ENCODE assay signal across 10 cellular contexts in the genomic region with DNA sequence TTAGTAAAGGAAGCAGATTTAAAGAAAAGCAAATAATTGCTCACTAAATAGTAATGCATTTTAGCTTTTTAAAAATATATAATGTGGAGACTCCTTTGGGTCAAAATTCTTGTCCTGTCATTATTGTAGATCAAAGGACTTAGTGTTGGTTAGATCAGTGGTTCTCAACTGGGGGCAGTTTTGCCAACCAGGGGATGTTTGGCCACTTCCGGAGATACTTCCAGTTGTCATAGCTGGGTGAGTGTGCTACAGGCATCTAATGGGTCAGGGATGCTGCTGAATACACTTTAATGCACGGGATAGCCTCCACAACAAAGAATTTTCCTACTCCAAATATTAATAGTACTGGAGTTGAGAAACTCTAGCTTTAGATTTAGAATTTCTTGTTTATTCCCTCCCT.
DNase-seq lines count a peak whose midpoint lies in the region; ATAC-seq, FAIRE-seq and TF ChIP-seq lines count a peak whose summit lies in the region.
"Had no signal": no experiment of that assay in that cellular context is flagged by ENCODE, and none has a peak within 500 bp of the region (broad histone marks: within the 10 kb centered on the region; RNA-seq: fewer than 3 reads in every experiment).

No MANE protein-coding gene starts in this region.

- no peaks in the 10 kb centered on the region for H3K36me3 ChIP-seq in pancreas
- peaks cover 4% of the 10 kb centered on the region for H3K36me3 ChIP-seq in brain microvascular endothelial cell (replicated peaks)

- peak overlapping the region; percentile 58 for H3K4me3 ChIP-seq in coronary artery
- H3K4me3 ChIP-seq in pancreas: peak overlapping the region in 3 of 4 donors; percentile 5 to 42 (median 29)
- no peak overlapping the region for H3K4me3 ChIP-seq in brain microvascular endothelial cell (ENCODE audit: low read depth, low read length)

- peak; percentile 1 for ATAC-seq in GM18511 (IDR thresholded peaks at IDR 0.05; ENCODE audit: unreplicated experiment)
- peak; percentile 9 for ATAC-seq in HG03045 (IDR thresholded peaks at IDR 0.05; ENCODE audit: unreplicated experiment)
- ATAC-seq in pancreas: no peak
- no peak for ATAC-seq in HG03378 (IDR thresholded peaks at IDR 0.05; ENCODE audit: unreplicated experiment)

- peaks cover 16 to 27% (median 25%) of the 10 kb centered on the region in 3 donors for H3K4me1 ChIP-seq in pancreas

- WGBS in pancreas, 2 donors: 41 to 56% methylated on average over 2 of the region's 2 CpGs

- H3K9me3 ChIP-seq in pancreas: peaks cover 0 to 3% (median 0%) of the 10 kb centered on the region in 4 donors

- no peak for FAIRE-seq in pancreas (lab: Jason Lieb, UNC)
- no peak for FAIRE-seq in D721Med (lab: Jason Lieb, UNC)

- H3K27ac ChIP-seq in coronary artery: peak overlapping the region; percentile 66 to 69
- peak overlapping the region in 3 of 4 donors; percentile 30 to 89 (median 85) for H3K27ac ChIP-seq in pancreas
- no peak overlapping the region for H3K27ac ChIP-seq in brain microvascular endothelial cell

- intact Hi-C loops in pancreas (cut with DNase I): no loop called here

- no peaks in the 10 kb centered on the region for H3K27me3 ChIP-seq in pancreas
- H3K27me3 ChIP-seq in brain microvascular endothelial cell (replicated peaks): no peaks in the 10 kb centered on the region

- DNase-seq in coronary artery (ENCODE audit: low spot score) (no peak), pancreas (no peak), brain microvascular endothelial cell (no peak), inferior parietal cortex (ENCODE audit: extremely low spot score) (no peak), D721Med (ENCODE audit: insufficient read length, low spot score) (no peak)
- DNase-seq: GF-D8, NCI-H1930 had no signal

- TF ChIP-seq CTCF in coronary artery (IDR thresholded peaks at IDR 0.05) (no peak), pancreas (IDR thresholded peaks at IDR 0.05) (no peak), brain microvascular endothelial cell (IDR thresholded peaks at IDR 0.05; ENCODE audit: low read depth, low read length, missing control alignments) (no peak), D721Med (IDR thresholded peaks at IDR 0.05; ENCODE audit: insufficient read depth, missing control alignments) (no peak)

- in situ Hi-C loops in brain microvascular endothelial cell (cut with HindIII; ENCODE audit: low pct_ligation_motif_present, low sequenced_read_pairs): no loop called here

Comparison
In these comparisons a context has a peak if more than half of its experiments do, and no peak if none do; other contexts are left out.
1. ATAC-seq: peak in GM18511 (single experiment) and HG03045 (single experiment); none in pancreas (0 of 4) and HG03378 (single experiment).